8 cellular contexts compared by ENCODE assay signal in the genomic region with DNA sequence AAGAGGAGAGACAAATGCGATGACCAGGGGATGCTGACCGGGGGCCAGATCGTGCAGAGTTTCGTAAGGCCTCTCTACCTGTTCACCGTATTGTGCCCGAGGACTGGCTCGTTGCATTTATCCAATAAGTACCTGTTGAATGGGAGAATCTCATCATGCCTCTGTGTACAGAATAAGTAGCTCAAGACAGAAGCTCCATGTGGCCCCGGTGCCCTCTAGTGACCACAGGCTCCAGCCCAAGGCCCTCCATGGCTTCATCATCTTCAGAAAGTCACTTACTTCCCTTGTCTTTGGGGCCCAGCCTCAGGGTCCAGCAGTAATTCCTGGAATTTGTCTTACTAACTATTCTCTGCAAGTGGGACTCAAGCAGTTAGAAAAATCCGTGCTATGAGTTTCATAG.
DNase-seq lines count a peak whose midpoint lies in the region; ATAC-seq and TF ChIP-seq lines count a peak whose summit lies in the region.

No MANE protein-coding gene starts in this region.

- intact Hi-C loops in psoas muscle (cut with DNase I), result loop anchor here in 1 of 2 donors (5.0 kb wide), 1 partner anchor 233 kb away; no protein-coding TSS in a partner anchor

- H3K4me1 ChIP-seq in psoas muscle, result no peaks in the 10 kb centered on the region

- H3K27me3 ChIP-seq in H7 (ENCODE audit: control insufficient read depth, insufficient read depth, low read length), result no peaks in the 10 kb centered on the region
- no peaks in the 10 kb centered on the region for H3K27me3 ChIP-seq in psoas muscle (ENCODE audit: insufficient read depth in 3 of 3, low read length in 2 of 3)

- no peaks in the 10 kb centered on the region for H3K36me3 ChIP-seq in H7 (replicated peaks; ENCODE audit: control insufficient read depth, insufficient read depth, low read length)
- no peaks in the 10 kb centered on the region for H3K36me3 ChIP-seq in psoas muscle (ENCODE audit: insufficient read depth in 1 of 2, low read depth in 1 of 2)

- peak; percentile 47 for TF ChIP-seq CTCF in AG10803 (conservative IDR thresholded peaks at IDR 0.05; ENCODE audit: low read length)
- TF ChIP-seq CTCF in fibroblast of the aortic adventitia (IDR thresholded peaks at IDR 0.05; ENCODE audit: insufficient read depth, low read length), result peak; percentile 51
- TF ChIP-seq CTCF in psoas muscle (IDR thresholded peaks at IDR 0.05), result peak; percentile 41

- no peaks in the 10 kb centered on the region for H3K9me3 ChIP-seq in psoas muscle

- no peak overlapping the region for H3K27ac ChIP-seq in psoas muscle

- DNase-seq in AG10803 (ENCODE audit: low read depth) (peak; percentile 8), H7 (peak; percentile 33), SHP77 (lab: John Stamatoyannopoulos, UW) (peak; percentile 47 to 71), fibroblast of the aortic adventitia (ENCODE audit: low read depth) (peak; percentile 40), psoas muscle (peak in 1 of 2 donors; percentile 28), NCI-H187 treated with DMSO at 0.1 percent for 48 hours (lab: John Stamatoyannopoulos, UW) (no peak), NCI-H1694 treated with DMSO at 0.1 percent for 48 hours (lab: John Stamatoyannopoulos, UW) (no peak)

- 81 to 87% (median 83%) methylated on average over 9 of the region's 9 CpGs for WGBS in psoas muscle, 3 donors

- no peak overlapping the region for H3K4me3 ChIP-seq in AG10803 (ENCODE audit: low read length)
- no peak overlapping the region for H3K4me3 ChIP-seq in H7 (ENCODE audit: insufficient read depth, low read depth, low read length)
- H3K4me3 ChIP-seq in fibroblast of the aortic adventitia (ENCODE audit: low read depth, low read length), result no peak overlapping the region
- H3K4me3 ChIP-seq in psoas muscle, result no peak overlapping the region

- ATAC-seq in psoas muscle (peak in 1 of 4 donors; percentile 61), GM19351 (IDR thresholded peaks at IDR 0.05; ENCODE audit: unreplicated experiment) (no peak)

Comparison
In these comparisons a context has a peak if more than half of its experiments do, and no peak if none do; other contexts are left out.
1. DNase-seq: peak in AG10803 (single experiment), H7 (single experiment), SHP77 (2 of 2) and fibroblast of the aortic adventitia (single experiment); none in NCI-H187 treated with DMSO at 0.1 percent for 48 hours (single experiment) and NCI-H1694 treated with DMSO at 0.1 percent for 48 hours (single experiment).
2. Peak in every context shown above with its lines, with median percentiles within 50 percentile points of each other: CTCF ChIP-seq.